In genomic region chrX:153794018-153794896, GRCh38 we compare ENCODE assay signal across 8 cellular contexts. TPM values are rescaled to one million over a fixed set of nuclear protein-coding genes. Genes with fewer than 3 reads are reported as not detected.
DNase-seq lines count a peak whose midpoint lies in the region; ATAC-seq and TF ChIP-seq lines count a peak whose summit lies in the region.

TSS of gene IDH3G (minus strand) at chrX:153794375. CDS start at chrX:153794326, 49 bp downstream.
TSS of gene SSR4 (plus strand) at chrX:153794668. CDS start at chrX:153794688, 20 bp downstream.

- peak within 1 kb of the TSS; percentile 78 for H3K27ac ChIP-seq in PC-3 (ENCODE audit: low read length)

- DNase-seq in DMS114 treated with DMSO at 0.1 percent for 48 hours (lab: John Stamatoyannopoulos, UW; ENCODE audit: unreplicated experiment) (peak; percentile 79), PC-3 (peak; percentile 94), epithelial cell of proximal tubule (ENCODE audit: low read depth) (peak; percentile 30), mucosa of gallbladder (ENCODE audit: low spot score) (peak; percentile 94)
- peak; percentile 92 for DNase-seq in activated T-cell treated with anti-CD3 and anti-CD28 coated beads, Interleukin-2, amount 50 U/mL, for 1 hour
- DNase-seq in stimulated activated CD8-positive, alpha-beta memory T cell treated with anti-CD3 and anti-CD28 coated beads, Interleukin-4, amount 100 ng/mL, for 4 hours (ENCODE audit: low read depth in 2 of 2, low spot score in 1 of 2), result peak; percentile 82 to 86

- H3K9ac ChIP-seq in PC-3 (ENCODE audit: low read length), result peak within 1 kb of the TSS; percentile 98

- no TSS peak for BruUV-seq in PC-3 (replicated peaks; lab: Mats Ljungman, UMichigan)

- no peaks in the 10 kb centered on the region for H3K27me3 ChIP-seq in PC-3 (ENCODE audit: low read length)

- peak within 1 kb of the TSS; percentile 82 for H2AFZ ChIP-seq in PC-3 (ENCODE audit: low read length)

- H3K9me2 ChIP-seq in PC-3 (replicated peaks; ENCODE audit: low read length), result no peaks in the 10 kb centered on the region

- peaks cover 8% of the 10 kb centered on the region; the same call in 1 of the 2 replicates for H3K36me3 ChIP-seq in PC-3 (ENCODE audit: low read depth, low read length)

- H4K20me1 ChIP-seq in PC-3 (ENCODE audit: low read length), result no peaks in the 10 kb centered on the region

- H3K79me2 ChIP-seq in PC-3 (ENCODE audit: low read length), result peaks cover 61% of the 10 kb centered on the region

- peak; percentile 90 for ATAC-seq in GM21576 (IDR thresholded peaks at IDR 0.05; ENCODE audit: unreplicated experiment)
- peak; percentile 87 for ATAC-seq in PC-3

- no peaks in the 10 kb centered on the region for H3F3A ChIP-seq in PC-3 (ENCODE audit: low read length, unreplicated experiment)

- H3K4me3 ChIP-seq in PC-3 (ENCODE audit: low read length) (peak within 1 kb of the TSS; percentile 90), epithelial cell of proximal tubule (ENCODE audit: low read depth, low read length) (peak within 1 kb of the TSS; percentile 69)

- peak within 1 kb of the TSS; percentile 98 for H3K4me2 ChIP-seq in PC-3 (ENCODE audit: low read length)

- CTCF ChIA-PET in PC-3 (lab: Charles Lee), result interaction anchor here (0.6 kb wide), 1 partner anchor 15 kb away, joined by 3 read pairs; no protein-coding TSS in a partner anchor

- H3K9me3 ChIP-seq in PC-3 (ENCODE audit: low read length), result no peaks in the 10 kb centered on the region

- intact Hi-C loops in PC-3 (cut with micrococcal nuclease), result loop anchor here (2.0 kb wide), 1 partner anchor 29 kb away; the partner anchor contains the start of gene PLXNB3

- POLR2A ChIA-PET in PC-3 (lab: Charles Lee; ENCODE audit: unreplicated experiment), result no interaction called here

- no peak for TF ChIP-seq EP300 in Ishikawa (IDR thresholded peaks at IDR 0.05; ENCODE audit: borderline replicate concordance)

- peaks cover 21% of the 10 kb centered on the region for H3K4me1 ChIP-seq in PC-3 (ENCODE audit: insufficient read depth, low read length)

- TF ChIP-seq RAD21 in Ishikawa (IDR thresholded peaks at IDR 0.05; ENCODE audit: low read depth), result no peak

- TF ChIP-seq CTCF in PC-3 (conservative IDR thresholded peaks at IDR 0.05; ENCODE audit: low read depth, low read length) (no peak), epithelial cell of proximal tubule (conservative IDR thresholded peaks at IDR 0.05; ENCODE audit: low read depth, low read length) (no peak)

TF ChIP-seq in Ishikawa, 13 proteins besides CTCF, POLR2A, EP300 and RAD21:
- no peak for TF ChIP-seq EGR1 (IDR thresholded peaks at IDR 0.05)
- 0 out of 2 replicates have a peak, but pooled peaks have one; percentile 27 for TF ChIP-seq ZBTB7A (IDR thresholded peaks at IDR 0.05; ENCODE audit: low read depth)
- peak; percentile 62 for TF ChIP-seq TAF1 (IDR thresholded peaks at IDR 0.05; ENCODE audit: low read depth)
- peak; percentile 95 for TF ChIP-seq MAX (IDR thresholded peaks at IDR 0.05)
- no peak for TF ChIP-seq USF1 (IDR thresholded peaks at IDR 0.05)
- peak; percentile 81 for TF ChIP-seq CREB1 (IDR thresholded peaks at IDR 0.05; ENCODE audit: low read depth)
- peak; percentile 91 for TF ChIP-seq YY1 (IDR thresholded peaks at IDR 0.05; ENCODE audit: low read depth)

RNA-seq across cellular contexts. Expression of gene IDH3G, which starts in this region (rescaled TPM):
- 88.6 and 104 TPM in 2 replicates for total RNA-seq in PC-3 (2014; rRNA removed)
- 62.2 and 91.4 TPM in 2 replicates for total RNA-seq in epithelial cell of proximal tubule
- total RNA-seq in mucosa of gallbladder, result 51.5 TPM

RNA-seq across cellular contexts. Expression of gene SSR4, which starts in this region (rescaled TPM):
- total RNA-seq in PC-3 (2014; rRNA removed), result 232 and 298 TPM in 2 replicates
- total RNA-seq in epithelial cell of proximal tubule, result 128 and 239 TPM in 2 replicates
- 401 TPM for total RNA-seq in mucosa of gallbladder

Comparison
In these comparisons a context has a peak if more than half of its experiments do, and no peak if none do; other contexts are left out.
1. Peak in every context shown above with its lines: DNase-seq, ATAC-seq, H3K4me3 ChIP-seq and H3K27ac ChIP-seq.
2. DNase-seq: peak in every context shown above with its lines; median percentile 94 in PC-3; 94 in mucosa of gallbladder; 92 in activated T-cell treated with anti-CD3 and anti-CD28 coated beads, Interleukin-2, amount 50 U/mL, for 1 hour; 84 in stimulated activated CD8-positive, alpha-beta memory T cell treated with anti-CD3 and anti-CD28 coated beads, Interleukin-4, amount 100 ng/mL, for 4 hours; 79 in DMS114 treated with DMSO at 0.1 percent for 48 hours; 30 in epithelial cell of proximal tubule.